Comparison of ENCODE assay signal across 10 cellular contexts in genomic region chr19:6274756-6275155, GRCh38. TPM values are rescaled to one million over a fixed set of nuclear protein-coding genes. Genes with fewer than 3 reads are reported as not detected.
DNase-seq lines count a peak whose midpoint lies in the region; ATAC-seq, FAIRE-seq and TF ChIP-seq lines count a peak whose summit lies in the region.
"Had no signal": no experiment of that assay in that cellular context is flagged by ENCODE, and none has a peak within 500 bp of the region (broad histone marks: within the 10 kb centered on the region; RNA-seq: fewer than 3 reads in every experiment).

No MANE protein-coding gene starts in this region.

- H2AFZ ChIP-seq in astrocyte (ENCODE audit: low read depth, low read length) (no peak overlapping the region), hepatocyte (no peak overlapping the region)

- H3K9me2 ChIP-seq in hepatocyte (replicated peaks; ENCODE audit: insufficient read depth) = no peaks in the 10 kb centered on the region

- no peak for FAIRE-seq in astrocyte (lab: Jason Lieb, UNC)

- H3K9ac ChIP-seq in astrocyte (ENCODE audit: low read length) = peak overlapping the region; percentile 73

- H4K20me1 ChIP-seq in astrocyte (ENCODE audit: insufficient read depth, low read length) (peaks cover 75% of the 10 kb centered on the region), hepatocyte (ENCODE audit: insufficient read depth, poor library complexity, severe bottlenecking) (peaks cover 65% of the 10 kb centered on the region)

- no peak for TF ChIP-seq CTCF in astrocyte (IDR thresholded peaks at IDR 0.05; ENCODE audit: insufficient read depth, low read depth, low read length)
- no peak for TF ChIP-seq CTCF in hepatocyte (IDR thresholded peaks at IDR 0.05; ENCODE audit: poor library complexity)

- H3K4me2 ChIP-seq in astrocyte (ENCODE audit: low read length) (peak overlapping the region; percentile 82), hepatocyte (peak overlapping the region; percentile 98)

- H3K4me1 Mint-ChIP-seq in astrocyte (ENCODE audit: low read depth, unreplicated experiment) = peaks cover 38% of the 10 kb centered on the region

- 94% methylated on average over 15 of the region's 15 CpGs for WGBS in hepatocyte (ENCODE audit: low lambda C conversion rate, missing lambda C conversion rate)

- H3K79me2 ChIP-seq in astrocyte (ENCODE audit: insufficient read depth, low read length) (peaks cover 90% of the 10 kb centered on the region), hepatocyte (peaks cover 97% of the 10 kb centered on the region)

- H3K27ac ChIP-seq in astrocyte (ENCODE audit: low read depth, low read length) (peak overlapping the region; percentile 84), hepatocyte (peak overlapping the region; percentile 94)

- H3K4me3 ChIP-seq in astrocyte (ENCODE audit: insufficient read depth, low read depth, low read length) (no peak overlapping the region), hepatocyte (no peak overlapping the region)

- peaks cover 81% of the 10 kb centered on the region for H3K4me1 ChIP-seq in astrocyte (ENCODE audit: insufficient read depth, low read length)
- peaks cover 86% of the 10 kb centered on the region for H3K4me1 ChIP-seq in hepatocyte (ENCODE audit: insufficient read depth)

- H3K27me3 Mint-ChIP-seq in astrocyte (ENCODE audit: low read depth, unreplicated experiment) = no peaks in the 10 kb centered on the region

- no peak overlapping the region for H3K27ac Mint-ChIP-seq in astrocyte (ENCODE audit: unreplicated experiment)
- H3K27ac Mint-ChIP-seq: T-helper 2 cell treated with Interferon-gamma antibody and Interleukin-4, amounts not matched to agents 5 μg/mL and 100 μg/mL, for 36 hours had no signal

- H3K36me3 Mint-ChIP-seq in astrocyte (ENCODE audit: low read depth, unreplicated experiment) = peaks cover 13% of the 10 kb centered on the region

- intact Hi-C loops in sciatic nerve (cut with DNase I) = loop anchor here (5.0 kb wide), 1 partner anchor 52 kb away; no protein-coding TSS in a partner anchor

- H3K9me3 ChIP-seq in astrocyte (ENCODE audit: insufficient read depth, low read depth, low read length) (no peaks in the 10 kb centered on the region), hepatocyte (ENCODE audit: low read depth) (no peaks in the 10 kb centered on the region)

- H3K4me3 Mint-ChIP-seq in astrocyte (ENCODE audit: unreplicated experiment) = no peak overlapping the region
- H3K4me3 Mint-ChIP-seq: T-helper 2 cell treated with Interferon-gamma antibody and Interleukin-4, amounts not matched to agents 5 μg/mL and 100 μg/mL, for 36 hours had no signal

- H3K9me3 Mint-ChIP-seq in astrocyte (ENCODE audit: unreplicated experiment) = no peaks in the 10 kb centered on the region
- H3K9me3 Mint-ChIP-seq: T-helper 2 cell treated with Interferon-gamma antibody and Interleukin-4, amounts not matched to agents 5 μg/mL and 100 μg/mL, for 36 hours had no signal

- in situ Hi-C loops in G401 (cut with HindIII; ENCODE audit: low sequenced_read_pairs) = no loop called here

- DNase-seq in G401 (ENCODE audit: low spot score) (peak; percentile 84), astrocyte (ENCODE audit: low read depth) (no peak), hepatocyte (ENCODE audit: low spot score) (no peak), sciatic nerve (ENCODE audit: low spot score) (peak; percentile 54), NCI-H446 treated with DMSO at 0.1 percent for 48 hours (lab: John Stamatoyannopoulos, UW) (no peak), NOMO-1 (lab: John Stamatoyannopoulos, UW; ENCODE audit: unreplicated experiment in 2 of 2) (no peak)

- ATAC-seq in sciatic nerve (no peak), HG02610 (IDR thresholded peaks at IDR 0.05; ENCODE audit: unreplicated experiment) (no peak), GM18520 (IDR thresholded peaks at IDR 0.05; ENCODE audit: unreplicated experiment) (no peak)
- ATAC-seq: left colon had no signal

- no peaks in the 10 kb centered on the region for H3K36me3 ChIP-seq in astrocyte (ENCODE audit: insufficient read depth, low read length)
- no peaks in the 10 kb centered on the region for H3K36me3 ChIP-seq in hepatocyte (replicated peaks; ENCODE audit: insufficient read depth, low read depth)

- H3K27me3 ChIP-seq in astrocyte (ENCODE audit: insufficient read depth, low read length) (no peaks in the 10 kb centered on the region), hepatocyte (no peaks in the 10 kb centered on the region)

RNA-seq across cellular contexts. Expression of gene MLLT1, which starts 5.0 kb away (rescaled TPM):
- total RNA-seq in G401 (2014; rRNA removed; shearing (Covaris generic)) = 5.6 and 7.5 TPM in 2 replicates
- 41.6 and 46.0 TPM in 2 replicates for total RNA-seq in astrocyte
- 13.6 and 17.2 TPM in 2 replicates for total RNA-seq in hepatocyte
- 22.9 and 23.3 TPM in 2 replicates for polyA plus RNA-seq in hepatocyte
- 72.5 TPM for total RNA-seq in sciatic nerve

RNA-seq across cellular contexts. Expression of gene ACER1, which starts 58.7 kb away (rescaled TPM):
- not detected in 2 replicates for total RNA-seq in G401 (2014; rRNA removed; shearing (Covaris generic))
- total RNA-seq in astrocyte = not detected in 2 replicates
- total RNA-seq in hepatocyte = not detected in 2 replicates
- polyA plus RNA-seq in hepatocyte = not detected in 2 replicates
- total RNA-seq in sciatic nerve = not detected
- total RNA-seq: left colon had no signal

Comparison
In these comparisons a context has a peak if more than half of its experiments do, and no peak if none do; other contexts are left out.
1. DNase-seq: peak in G401 (single experiment) and sciatic nerve (single experiment); none in astrocyte (single experiment), hepatocyte (single experiment), NCI-H446 treated with DMSO at 0.1 percent for 48 hours (single experiment) and NOMO-1 (0 of 2).